8 cellular contexts compared by ENCODE assay signal in the genomic region with DNA sequence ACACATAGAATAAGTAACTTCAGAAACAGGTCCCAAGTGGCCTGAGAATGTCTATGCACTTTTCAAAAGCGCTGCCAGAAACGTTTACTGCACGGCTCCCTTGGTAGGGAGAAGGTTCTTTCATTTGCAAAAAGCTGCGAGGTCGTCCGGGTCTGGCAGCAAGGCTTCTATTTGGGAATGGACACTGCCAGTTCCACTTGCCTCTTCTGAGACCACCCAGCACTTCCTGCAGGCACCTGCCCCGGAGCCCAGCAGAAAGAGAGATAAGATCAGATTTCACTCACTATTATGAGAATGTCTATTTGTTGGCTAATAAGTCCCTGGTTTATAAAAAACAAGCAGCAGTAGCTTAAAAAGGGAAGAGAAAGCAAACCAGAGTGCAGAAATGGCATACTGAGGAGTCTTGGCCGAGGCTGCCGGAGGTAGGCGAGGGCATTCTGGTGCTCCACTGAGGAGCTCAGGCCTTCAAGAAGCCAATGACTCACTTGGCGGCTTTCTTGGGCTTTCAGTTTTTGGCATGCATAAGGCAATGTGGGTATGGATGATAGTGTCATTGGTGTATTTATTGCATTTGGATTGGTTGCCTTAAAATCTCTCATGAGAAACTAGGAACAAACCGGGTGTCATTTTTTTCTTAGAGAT.
DNase-seq lines count a peak whose midpoint lies in the region; ATAC-seq, FAIRE-seq and TF ChIP-seq lines count a peak whose summit lies in the region.

No MANE protein-coding gene starts in this region.

- peak; percentile 23 for FAIRE-seq in GM12891 (lab: Jason Lieb, UNC)

- ATAC-seq in HG03159 (IDR thresholded peaks at IDR 0.05; ENCODE audit: unreplicated experiment) (peak; percentile 42), GM18520 (IDR thresholded peaks at IDR 0.05; ENCODE audit: unreplicated experiment) (no peak)

- DNase-seq in GM12891 (ENCODE audit: insufficient read length, low spot score) (no peak), ascending aorta (ENCODE audit: low spot score in 2 of 2) (peak; percentile 51 to 92), iris pigment epithelial cell (ENCODE audit: low read depth) (peak; percentile 18), ureter (ENCODE audit: low spot score) (peak; percentile 47), DMS153 treated with DMSO at 0.1 percent for 48 hours (lab: John Stamatoyannopoulos, UW; ENCODE audit: unreplicated experiment) (no peak), HPDE6-E6E7 (ENCODE audit: extremely low spot score) (no peak)

- no peak for TF ChIP-seq CTCF in ascending aorta (IDR thresholded peaks at IDR 0.05)

- no peaks in the 10 kb centered on the region for H3K27me3 ChIP-seq in ascending aorta

- no peaks in the 10 kb centered on the region for H3K9me3 ChIP-seq in ascending aorta

- H3K4me3 ChIP-seq in ascending aorta, result peak overlapping the region; percentile 51 to 53

- H3K27ac ChIP-seq in ascending aorta, result peak overlapping the region; percentile 69 to 70

- H3K36me3 ChIP-seq in ascending aorta, result no peaks in the 10 kb centered on the region

- H3K4me1 ChIP-seq in ascending aorta, result peaks cover 0 to 12% of the 10 kb centered on the region in 2 donors

- TF ChIP-seq POLR2A in GM12891 (IDR thresholded peaks at IDR 0.05; ENCODE audit: low read depth, low read length), result no peak

- intact Hi-C loops in ascending aorta (cut with DNase I), result loop anchor here (2.0 to 5.0 kb wide), 3 partner anchors 49 to 119 kb away; a partner anchor contains a TSS

TF ChIP-seq in GM12891, 5 proteins besides CTCF, POLR2A, EP300 and RAD21:
- no peak for TF ChIP-seq PAX5 (IDR thresholded peaks at IDR 0.05; ENCODE audit: insufficient read depth, low read length, severe bottlenecking)
- no peak for TF ChIP-seq TAF1 (IDR thresholded peaks at IDR 0.05; ENCODE audit: low read depth, low read length)
- no peak for TF ChIP-seq POLR2AphosphoS5 (IDR thresholded peaks at IDR 0.05; ENCODE audit: low read depth, low read length)
- TF ChIP-seq SPI1 (IDR thresholded peaks at IDR 0.05; ENCODE audit: low read depth, low read length), result peak; percentile 48
- no peak for TF ChIP-seq POU2F2 (IDR thresholded peaks at IDR 0.05; ENCODE audit: low read depth, low read length)

Comparison
In these comparisons a context has a peak if more than half of its experiments do, and no peak if none do; other contexts are left out.
1. DNase-seq: peak in ascending aorta (2 of 2), iris pigment epithelial cell (single experiment) and ureter (single experiment); none in GM12891 (single experiment), DMS153 treated with DMSO at 0.1 percent for 48 hours (single experiment) and HPDE6-E6E7 (single experiment).